1 cellular context compared by ENCODE assay signal in genomic region chr12:12784116-12784515, GRCh38.
TF ChIP-seq lines count a peak whose summit lies in the region.

No MANE protein-coding gene starts in this region.

TF ChIP-seq in H1, 55 proteins besides CTCF, POLR2A, EP300 and RAD21 (continued from another document):
- TF ChIP-seq CTBP2 (IDR thresholded peaks at IDR 0.05; ENCODE audit: borderline replicate concordance, insufficient read depth, insufficient read length, low read length): no peak
- no peak for TF ChIP-seq CHD1 (IDR thresholded peaks at IDR 0.05; ENCODE audit: low read depth, low read length)
- TF ChIP-seq SP2 (IDR thresholded peaks at IDR 0.05; ENCODE audit: low read length): no peak
- TF ChIP-seq KDM1A (IDR thresholded peaks at IDR 0.05; ENCODE audit: borderline replicate concordance, low read length): no peak
- TF ChIP-seq YY1 (IDR thresholded peaks at IDR 0.05; ENCODE audit: low read depth, low read length): no peak
- no peak for TF ChIP-seq SIN3A (conservative IDR thresholded peaks at IDR 0.05 in 1 of 2, IDR thresholded peaks at IDR 0.05 in 1 of 2; ENCODE audit: low read depth in 1 of 2, low read length in 2 of 2)
- no peak for TF ChIP-seq CEBPB (IDR thresholded peaks at IDR 0.05; ENCODE audit: low read depth, low read length)
- no peak for TF ChIP-seq TAF1 (IDR thresholded peaks at IDR 0.05; ENCODE audit: low read depth, low read length)
- TF ChIP-seq JUN (IDR thresholded peaks at IDR 0.05; ENCODE audit: low read depth, low read length): no peak
- no peak for TF ChIP-seq HDAC6 (IDR thresholded peaks at IDR 0.05; ENCODE audit: low read depth, low read length)
- no peak for TF ChIP-seq JUND (IDR thresholded peaks at IDR 0.05; ENCODE audit: low read length)
- TF ChIP-seq RFX5 (IDR thresholded peaks at IDR 0.05; ENCODE audit: borderline replicate concordance, low read depth, low read length): no peak
